In genomic region chr1:110576441-110576840, GRCh38 we compare ENCODE assay signal across 10 cellular contexts. TPM values are rescaled to one million over a fixed set of nuclear protein-coding genes. Genes with fewer than 3 reads are reported as not detected.
"Had no signal": no experiment of that assay in that cellular context is flagged by ENCODE, and none has a peak within 500 bp of the region (broad histone marks: within the 10 kb centered on the region; RNA-seq: fewer than 3 reads in every experiment).

No MANE protein-coding gene starts in this region.

- H3K27ac Mint-ChIP-seq: H9, HFFc6 had no signal

- H3K4me1 Mint-ChIP-seq: H9 had no signal

- H2AFZ ChIP-seq: GM23248 had no signal

- H3K4me1 ChIP-seq: HAP-1 had no signal

- ATAC-seq: HCT116 had no signal

- DNase-seq: GM23248, GOT3, H7, H9, HCEC 1CT, HFFc6 had no signal

- H3K9me3 ChIP-seq: HAP-1 had no signal

- H3K27ac ChIP-seq: GM23248 had no signal

- H3K9ac ChIP-seq: GM23248 had no signal

- H3K4me3 ChIP-seq: GM23248, HAP-1 had no signal

- H3K4me3 Mint-ChIP-seq: H9, HFFc6 had no signal

- H3K9me3 Mint-ChIP-seq: HFFc6 had no signal

- FAIRE-seq: H54 had no signal

- H3K36me3 ChIP-seq: HAP-1 had no signal

RNA-seq across cellular contexts. Expression of gene KCNA2, which starts 29.7 kb away (rescaled TPM):
- total RNA-seq: GM23248, HFFc6 had no signal
- polyA plus RNA-seq: GM23248 had no signal

RNA-seq across cellular contexts. Expression of gene KCNA10, which starts 57.5 kb away (rescaled TPM):
- total RNA-seq: GM23248, H4, H7, H9, HFFc6 had no signal
- polyA plus RNA-seq: GM23248 had no signal
